ENCODE assay signal across 20 cellular contexts in genomic region chr17:19911033-19911432, GRCh38.
"Had no signal": no experiment of that assay in that cellular context is flagged by ENCODE, and none has a peak within 500 bp of the region (broad histone marks: within the 10 kb centered on the region; RNA-seq: fewer than 3 reads in every experiment).

No MANE protein-coding gene starts in this region.

- H3K4me3 Mint-ChIP-seq: nephron progenitor cell; stimulated activated naive B cell treated with anti-CD40 and anti-IgM and Interleukin-4, amounts not matched to agents 10 μg/mL and 1 μg/mL and 100 μg/mL, for 72 hours had no signal

- ATAC-seq: foreskin keratinocyte; left lung; SK-N-SH treated with all-trans-retinoic acid at 6 μM for 48 hours; stimulated activated naive B cell treated with anti-CD40 and anti-IgM and Interleukin-4, amounts not matched to agents 10 μg/mL and 1 μg/mL and 100 μg/mL, for 72 hours had no signal

- H3K9me3 ChIP-seq: colonic mucosa, left lung, sigmoid colon, thyroid gland had no signal

- DNase-seq: activated CD4-positive, alpha-beta T cell treated with anti-CD3 and anti-CD28 coated beads, Interleukin-2, amount 50 U/mL, for 48 hours; activated gamma-delta T cell; activated T-cell treated with anti-CD3 and anti-CD28 coated beads, Interleukin-2, amount 50 U/mL, for 48 hours; aorta; brain microvascular endothelial cell; central memory CD4-positive, alpha-beta T cell; colonic mucosa; foreskin keratinocyte; glutamatergic neuron; hippocampal formation; left lung; midbrain; nephron progenitor cell; occipital lobe; posterior cingulate gyrus; sigmoid colon; stimulated activated CD4-positive, alpha-beta T cell treated with anti-CD3 and anti-CD28 coated beads, Interleukin-4, amount 100 ng/mL, for 24 hours; stimulated activated naive B cell treated with anti-CD40 and anti-IgM and Interleukin-4, amounts not matched to agents 10 μg/mL and 1 μg/mL and 100 μg/mL, for 72 hours; thyroid gland had no signal

- H3K9me3 Mint-ChIP-seq: nephron progenitor cell; stimulated activated naive B cell treated with anti-CD40 and anti-IgM and Interleukin-4, amounts not matched to agents 10 μg/mL and 1 μg/mL and 100 μg/mL, for 72 hours had no signal

- H3K4me3 ChIP-seq: colonic mucosa, left lung, sigmoid colon, thyroid gland had no signal

- H3K27ac Mint-ChIP-seq: nephron progenitor cell; stimulated activated naive B cell treated with anti-CD40 and anti-IgM and Interleukin-4, amounts not matched to agents 10 μg/mL and 1 μg/mL and 100 μg/mL, for 72 hours had no signal

- H3K27me3 ChIP-seq: brain microvascular endothelial cell, colonic mucosa, foreskin keratinocyte, left lung, sigmoid colon, thyroid gland had no signal

- H3K27ac ChIP-seq: brain microvascular endothelial cell, colonic mucosa, foreskin keratinocyte, left lung, sigmoid colon, thyroid gland had no signal

- H3K27me3 Mint-ChIP-seq: stimulated activated naive B cell treated with anti-CD40 and anti-IgM and Interleukin-4, amounts not matched to agents 10 μg/mL and 1 μg/mL and 100 μg/mL, for 72 hours had no signal

- H3K4me1 Mint-ChIP-seq: nephron progenitor cell; stimulated activated naive B cell treated with anti-CD40 and anti-IgM and Interleukin-4, amounts not matched to agents 10 μg/mL and 1 μg/mL and 100 μg/mL, for 72 hours had no signal

- H3K4me1 ChIP-seq: colonic mucosa, left lung, sigmoid colon, thyroid gland had no signal
